ENCODE assay signal across 1 cellular context in genomic region chr11:88338223-88338661, GRCh38.
A peak's percentile ranks its signal among the peaks of the same experiment; 100 is the strongest.
TF ChIP-seq lines count a peak whose summit lies in the region.

No MANE protein-coding gene starts in this region.

TF ChIP-seq in K562, 482 proteins besides CTCF, POLR2A, EP300 and RAD21 (continued from another document):
- TF ChIP-seq ATF3 (IDR thresholded peaks at IDR 0.05) (no peak), ATF3 (CRISPR knock-in tag; conservative IDR thresholded peaks at IDR 0.05) (no peak), ARNT (IDR thresholded peaks at IDR 0.05) (peak in 1 of 2 experiments; percentile 63; a peak in 2 of 4 replicates), NBN (IDR thresholded peaks at IDR 0.05; ENCODE audit: low read depth) (no peak), HSF4 (CRISPR knock-in tag; IDR thresholded peaks at IDR 0.05; ENCODE audit: borderline replicate concordance) (no peak), CHD7 (IDR thresholded peaks at IDR 0.05; ENCODE audit: low read depth, low read length) (no peak), ZFP1 (CRISPR knock-in tag; IDR thresholded peaks at IDR 0.05) (no peak), ZNF316 (IDR thresholded peaks at IDR 0.05) (no peak), RBFOX2 (IDR thresholded peaks at IDR 0.05; ENCODE audit: low read depth, low read length) (no peak), MCM5 (IDR thresholded peaks at IDR 0.05; ENCODE audit: low read depth) (no peak), GATAD2A (IDR thresholded peaks at IDR 0.05) (no peak; the same call in 1 of the 2 replicates), ETV1 (tag; conservative IDR thresholded peaks at IDR 0.05; ENCODE audit: low read depth) (0 out of 2 replicates have a peak, but pooled peaks have one; percentile 25), BCL6 (CRISPR knock-in tag; IDR thresholded peaks at IDR 0.05) (no peak)
- TF ChIP-seq, protein P1, sequence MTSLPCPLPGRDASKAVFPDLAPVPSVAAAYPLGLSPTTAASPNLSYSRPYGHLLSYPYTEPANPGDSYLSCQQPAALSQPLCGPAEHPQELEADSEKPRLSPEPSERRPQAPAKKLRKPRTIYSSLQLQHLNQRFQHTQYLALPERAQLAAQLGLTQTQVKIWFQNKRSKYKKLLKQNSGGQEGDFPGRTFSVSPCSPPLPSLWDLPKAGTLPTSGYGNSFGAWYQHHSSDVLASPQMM (CRISPR knock-in tag; IDR thresholded peaks at IDR 0.05): no peak
TF ChIP-seq in K562: peak in this region for 25.
